13 cellular contexts compared by ENCODE assay signal in genomic region chr11:88345408-88345807, GRCh38. TPM values are rescaled to one million over a fixed set of nuclear protein-coding genes. Genes with fewer than 3 reads are reported as not detected.
DNase-seq lines count a peak whose midpoint lies in the region; ATAC-seq, FAIRE-seq and TF ChIP-seq lines count a peak whose summit lies in the region.
"Had no signal": no experiment of that assay in that cellular context is flagged by ENCODE, and none has a peak within 500 bp of the region (broad histone marks: within the 10 kb centered on the region; RNA-seq: fewer than 3 reads in every experiment).

No MANE protein-coding gene starts in this region.

- intact Hi-C loops in vagina (cut with DNase I), result no loop called here

- peaks cover 8% of the 10 kb centered on the region for H3K4me1 ChIP-seq in RWPE2 (ENCODE audit: insufficient read depth, poor library complexity, severe bottlenecking)
- peaks cover 8% of the 10 kb centered on the region for H3K4me1 ChIP-seq in keratinocyte (ENCODE audit: control insufficient read depth, extremely low read depth, insufficient read depth, low read length)
- no peaks in the 10 kb centered on the region for H3K4me1 ChIP-seq in vagina

- H3K36me3 ChIP-seq in RWPE2 (ENCODE audit: low read depth) (no peaks in the 10 kb centered on the region), keratinocyte (ENCODE audit: control insufficient read depth in 2 of 2, extremely low read depth in 1 of 2, insufficient read depth in 2 of 2, low read length in 2 of 2) (no peaks in the 10 kb centered on the region), vagina (no peaks in the 10 kb centered on the region)

- DNase-seq in ELR (ENCODE audit: low read depth) (peak; percentile 41), RWPE2 (ENCODE audit: low spot score) (no peak), keratinocyte (ENCODE audit: low read depth, low spot score) (no peak), NCI-H82 (lab: John Stamatoyannopoulos, UW) (no peak), vagina (ENCODE audit: extremely low spot score in 2 of 2) (no peak)
- DNase-seq: activated CD4-positive, alpha-beta T cell treated with anti-CD3 and anti-CD28 coated beads, Interleukin-2, amount 50 U/mL, for 4 hours; NCI-H2029; occipital lobe; SHP77 treated with DMSO at 0.1 percent for 48 hours; stimulated activated CD4-positive, alpha-beta T cell treated with anti-CD3 and anti-CD28 coated beads, Interleukin-4, amount 100 ng/mL, for 4 hours had no signal

- H3K4me2 ChIP-seq in keratinocyte (ENCODE audit: control insufficient read depth, extremely low read depth, insufficient read depth, low read depth, low read length), result peak overlapping the region; percentile 9

- dilution Hi-C loops in keratinocyte (cut with MboI; ENCODE audit: extremely low pct_ligation_motif_present, low sequenced_read_pairs), result loop anchor here (25.0 kb wide), 1 partner anchor 192 kb away; no protein-coding TSS in a partner anchor

- H3K9me3 ChIP-seq in RWPE2 (ENCODE audit: severe bottlenecking) (no peaks in the 10 kb centered on the region), keratinocyte (ENCODE audit: control insufficient read depth, low read depth, low read length) (no peaks in the 10 kb centered on the region), vagina (no peaks in the 10 kb centered on the region)

- H3K79me2 ChIP-seq in keratinocyte (ENCODE audit: control insufficient read depth, insufficient read depth, low read length), result no peaks in the 10 kb centered on the region

- no peaks in the 10 kb centered on the region for H3K27me3 ChIP-seq in RWPE2 (ENCODE audit: insufficient read depth, poor library complexity, severe bottlenecking)
- no peaks in the 10 kb centered on the region for H3K27me3 ChIP-seq in keratinocyte (ENCODE audit: control insufficient read depth, extremely low read depth, insufficient read depth, low read length)
- H3K27me3 ChIP-seq in vagina, result no peaks in the 10 kb centered on the region

- no peaks in the 10 kb centered on the region for H4K20me1 ChIP-seq in keratinocyte (ENCODE audit: control insufficient read depth, extremely low read depth, insufficient read depth, low read length)

- H3K27ac ChIP-seq in RWPE2 (ENCODE audit: poor library complexity, severe bottlenecking) (no peak overlapping the region), keratinocyte (ENCODE audit: control insufficient read depth, insufficient read depth, low read length) (no peak overlapping the region), vagina (no peak overlapping the region)

- H3K4me3 ChIP-seq in RWPE2 (ENCODE audit: severe bottlenecking), result no peak overlapping the region
- H3K4me3 ChIP-seq in keratinocyte (ENCODE audit: control insufficient read depth in 2 of 3, extremely low read depth in 1 of 3, insufficient read depth in 2 of 3, low read depth in 1 of 3, low read length in 3 of 3), result no peak overlapping the region
- H3K4me3 ChIP-seq in vagina, result no peak overlapping the region

- no peak overlapping the region for H2AFZ ChIP-seq in keratinocyte (ENCODE audit: control insufficient read depth, low read length)

- H3K9ac ChIP-seq in keratinocyte (ENCODE audit: control insufficient read depth, extremely low read depth, insufficient read depth, low read length), result no peak overlapping the region

- TF ChIP-seq CTCF in RWPE2 (IDR thresholded peaks at IDR 0.05; ENCODE audit: poor library complexity, severe bottlenecking) (no peak), keratinocyte (optimal IDR thresholded peaks at IDR 0.05 in 1 of 3, IDR thresholded peaks at IDR 0.05 in 1 of 3, conservative IDR thresholded peaks at IDR 0.05 in 1 of 3; ENCODE audit: extremely low read depth in 1 of 3, insufficient read depth in 2 of 3, low read length in 3 of 3) (no peak), vagina (IDR thresholded peaks at IDR 0.05) (no peak)

- H3K9me1 ChIP-seq in keratinocyte (ENCODE audit: control insufficient read depth, extremely low read depth, insufficient read depth, low read length), result no peaks in the 10 kb centered on the region

- no peak for TF ChIP-seq POLR2A in vagina (IDR thresholded peaks at IDR 0.05)

- FAIRE-seq in keratinocyte (lab: Jason Lieb, UNC), result peak; percentile 49

- peak; percentile 52 for ATAC-seq in HG02610 (IDR thresholded peaks at IDR 0.05; ENCODE audit: unreplicated experiment)
- peak; percentile 58; the same call in 1 of the 3 replicates for ATAC-seq in RWPE2 (ENCODE audit: low read depth)
- no peak for ATAC-seq in HG02885 (IDR thresholded peaks at IDR 0.05; ENCODE audit: poor library complexity, unreplicated experiment)
- ATAC-seq in HG03439 (IDR thresholded peaks at IDR 0.05; ENCODE audit: unreplicated experiment), result no peak

RNA-seq across cellular contexts. Expression of gene CTSC, which starts 7.9 kb away (rescaled TPM):
- 540 to 659 TPM (median 658 TPM) in 3 replicates for polyA plus RNA-seq in keratinocyte
- polyA plus RNA-seq in keratinocyte (2011; ENCODE audit: low read depth), result 80.4 TPM
- polyA plus RNA-seq in keratinocyte (2011; cell fraction: cytosol; rRNA removed), result 311 and 448 TPM in 2 replicates
- polyA plus RNA-seq in keratinocyte (2011; cell fraction: nucleus; rRNA removed), result 738 and 908 TPM in 2 replicates
- polyA plus RNA-seq in keratinocyte (2012; ENCODE audit: low replicate concordance), result 240 and 665 TPM in 2 replicates
- polyA minus RNA-seq in keratinocyte, result 119 to 312 TPM (median 256 TPM) in 3 replicates
- 1,086 TPM for polyA minus RNA-seq in keratinocyte (2011; cell fraction: cytosol; rRNA and poly(A)+ RNA removed)
- 488 and 685 TPM in 2 replicates for polyA minus RNA-seq in keratinocyte (2011; cell fraction: nucleus; rRNA and poly(A)+ RNA removed)
- total RNA-seq in vagina, result 84.7 TPM

Comparison
In these comparisons a context has a peak if more than half of its experiments do, and no peak if none do; other contexts are left out.
1. ATAC-seq: peak in HG02610 (single experiment) and RWPE2 (single experiment); none in HG02885 (single experiment) and HG03439 (single experiment).